In the genomic region with DNA sequence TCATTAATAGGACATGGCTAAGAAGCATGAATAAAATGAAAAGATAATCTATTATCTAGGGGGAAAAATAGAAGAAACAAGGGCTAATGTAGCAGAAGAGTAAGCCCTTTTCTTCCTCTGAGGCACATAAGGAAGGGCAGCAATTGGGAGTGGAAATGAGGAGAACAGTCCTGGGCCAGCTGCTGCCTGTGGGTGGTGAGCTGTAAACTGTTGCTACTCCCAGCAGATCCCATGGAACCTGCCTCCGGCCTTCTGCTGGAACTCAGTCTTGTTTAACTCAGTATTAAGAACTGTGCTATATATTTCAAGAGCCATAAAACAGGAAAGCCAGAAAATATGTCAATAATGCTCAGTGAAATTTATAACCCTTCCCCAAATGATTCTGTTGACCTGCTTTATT, we compare ENCODE assay signal across 14 cellular contexts.
DNase-seq lines count a peak whose midpoint lies in the region; ATAC-seq, FAIRE-seq and TF ChIP-seq lines count a peak whose summit lies in the region.
"Had no signal": no experiment of that assay in that cellular context is flagged by ENCODE, and none has a peak within 500 bp of the region (broad histone marks: within the 10 kb centered on the region; RNA-seq: fewer than 3 reads in every experiment).

No MANE protein-coding gene starts in this region.

- POLR2A ChIA-PET in PC-9 (lab: Charles Lee; ENCODE audit: unreplicated experiment) = no interaction called here

- no peaks in the 10 kb centered on the region for H3K36me3 Mint-ChIP-seq in astrocyte (ENCODE audit: low read depth, unreplicated experiment)

- no peak for FAIRE-seq in astrocyte (lab: Jason Lieb, UNC)
- no peak for FAIRE-seq in kidney (lab: Jason Lieb, UNC)

- H3K9me3 ChIP-seq in astrocyte (ENCODE audit: insufficient read depth, low read depth, low read length) (no peaks in the 10 kb centered on the region), kidney (ENCODE audit: control insufficient read depth in 1 of 2, low read length in 2 of 2) (peaks cover 0 to 6% of the 10 kb centered on the region in 2 donors), PC-9 (ENCODE audit: insufficient read depth, low read depth) (no peaks in the 10 kb centered on the region)

- BruUV-seq in PC-9 (replicated peaks; lab: Mats Ljungman, UMichigan) = no TSS peak

- no peak for ATAC-seq in left lobe of liver

- H3K4me3 ChIP-seq in astrocyte (ENCODE audit: insufficient read depth, low read depth, low read length) = no peak overlapping the region
- no peak overlapping the region for H3K4me3 ChIP-seq in kidney (ENCODE audit: low read length in 2 of 2)
- H3K4me3 ChIP-seq in PC-9 = no peak overlapping the region

- H3K36me3 ChIP-seq in astrocyte (ENCODE audit: insufficient read depth, low read length) (no peaks in the 10 kb centered on the region), kidney (ENCODE audit: control insufficient read depth in 1 of 2, insufficient read depth in 2 of 2, low read length in 2 of 2) (no peaks in the 10 kb centered on the region), PC-9 (ENCODE audit: low read depth) (no peaks in the 10 kb centered on the region)

- peaks cover 5% of the 10 kb centered on the region for H3K9me3 Mint-ChIP-seq in astrocyte (ENCODE audit: unreplicated experiment)

- DNase-seq in Ammon's horn (ENCODE audit: low spot score) (peak; percentile 11), astrocyte (ENCODE audit: low read depth) (no peak), kidney (peak; percentile 51), posterior cingulate gyrus (peak in 6 of 10 donors; percentile 12 to 88 (median 42)), NCI-H774 (lab: John Stamatoyannopoulos, UW) (no peak), left lobe of liver (ENCODE audit: low spot score) (no peak), PC-9 (no peak)
- DNase-seq: GOT3, MV-4-11, NCI-H187 treated with DMSO at 0.1 percent for 48 hours, NCI-H526 treated with DMSO at 0.1 percent for 48 hours, OCI-M1 had no signal

- intact Hi-C loops in kidney (cut with DNase I) (no loop called here), posterior cingulate gyrus (cut with DNase I) (no loop called here), PC-9 (cut with micrococcal nuclease; ENCODE audit: unreplicated experiment) (no loop called here)

- no peak overlapping the region for H3K27ac ChIP-seq in astrocyte (ENCODE audit: low read depth, low read length)
- no peak overlapping the region for H3K27ac ChIP-seq in kidney (ENCODE audit: low read depth in 2 of 2, low read length in 2 of 2)
- no peak overlapping the region for H3K27ac ChIP-seq in PC-9
- H3K27ac ChIP-seq: HL-60, RWPE1 had no signal

- H3K4me3 Mint-ChIP-seq in astrocyte (ENCODE audit: unreplicated experiment) = no peak overlapping the region

- CTCF ChIA-PET in PC-9 (lab: Charles Lee) = no interaction called here

- peak overlapping the region; percentile 31 for H3K27ac Mint-ChIP-seq in astrocyte (ENCODE audit: unreplicated experiment)

- 0 out of 2 replicates have a peak, but pooled peaks cover 9% of the 10 kb centered on the region for H3K9me2 ChIP-seq in PC-9 (ENCODE audit: insufficient read depth)

- H3K27me3 Mint-ChIP-seq in astrocyte (ENCODE audit: low read depth, unreplicated experiment) = no peaks in the 10 kb centered on the region

- H3K9ac ChIP-seq in astrocyte (ENCODE audit: low read length) = no peak overlapping the region
- no peak overlapping the region for H3K9ac ChIP-seq in kidney (ENCODE audit: low read length in 2 of 2)

- H4K20me1 ChIP-seq in astrocyte (ENCODE audit: insufficient read depth, low read length) (no peaks in the 10 kb centered on the region), PC-9 (ENCODE audit: insufficient read depth) (no peaks in the 10 kb centered on the region)

- no peak for TF ChIP-seq CTCF in astrocyte (IDR thresholded peaks at IDR 0.05; ENCODE audit: insufficient read depth, low read depth, low read length)
- no peak for TF ChIP-seq CTCF in kidney (IDR thresholded peaks at IDR 0.05; ENCODE audit: borderline replicate concordance, extremely low read depth, insufficient read depth)
- no peak for TF ChIP-seq CTCF in PC-9 (conservative IDR thresholded peaks at IDR 0.05)

- H2AFZ ChIP-seq in astrocyte (ENCODE audit: low read depth, low read length) (no peak overlapping the region), PC-9 (no peak overlapping the region)

- H3K4me1 Mint-ChIP-seq in astrocyte (ENCODE audit: low read depth, unreplicated experiment) = peaks cover 4% of the 10 kb centered on the region

- H3K27me3 ChIP-seq in astrocyte (ENCODE audit: insufficient read depth, low read length) = no peaks in the 10 kb centered on the region
- H3K27me3 ChIP-seq in PC-9 (ENCODE audit: insufficient read depth, low read depth) = no peaks in the 10 kb centered on the region

- H3K4me2 ChIP-seq in astrocyte (ENCODE audit: low read length) (no peak overlapping the region), PC-9 (no peak overlapping the region)

- H3K79me2 ChIP-seq in astrocyte (ENCODE audit: insufficient read depth, low read length) (no peaks in the 10 kb centered on the region), PC-9 (ENCODE audit: low read depth) (no peaks in the 10 kb centered on the region)

- H3K4me1 ChIP-seq in astrocyte (ENCODE audit: insufficient read depth, low read length) (no peaks in the 10 kb centered on the region), kidney (ENCODE audit: control insufficient read depth in 1 of 2, insufficient read depth in 1 of 2, low read depth in 1 of 2, low read length in 2 of 2) (no peaks in the 10 kb centered on the region), PC-9 (replicated peaks; ENCODE audit: insufficient read depth) (no peaks in the 10 kb centered on the region)

- H3F3A ChIP-seq in PC-9 (ENCODE audit: insufficient read depth, low read depth) = no peaks in the 10 kb centered on the region

Comparison
In these comparisons a context has a peak if more than half of its experiments do, and no peak if none do; other contexts are left out.
1. DNase-seq: peak in Ammon's horn (single experiment), kidney (single experiment) and posterior cingulate gyrus (6 of 10); none in astrocyte (single experiment), NCI-H774 (single experiment), left lobe of liver (single experiment) and PC-9 (0 of 2).